In the genomic region with DNA sequence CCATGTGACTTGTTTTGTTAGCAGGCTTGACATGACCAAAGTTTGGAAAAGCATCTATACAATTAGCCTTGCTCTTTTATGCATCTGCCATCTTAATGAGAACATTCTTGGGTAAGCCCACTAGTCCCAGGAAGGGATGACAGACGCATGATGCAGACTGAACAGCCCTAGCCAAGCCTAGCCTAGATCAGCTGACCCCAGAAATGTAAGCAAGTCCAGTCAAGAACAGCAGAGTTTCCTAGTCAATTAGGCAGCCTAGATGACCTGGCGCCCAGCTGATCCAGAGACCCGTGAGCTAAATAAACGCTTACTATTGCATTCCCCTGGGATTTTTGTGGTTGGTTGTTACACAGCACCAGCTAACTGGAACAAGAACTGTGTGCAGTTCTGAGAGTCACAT, we compare ENCODE assay signal across 25 cellular contexts.
"Had no signal": no experiment of that assay in that cellular context is flagged by ENCODE, and none has a peak within 500 bp of the region (broad histone marks: within the 10 kb centered on the region; RNA-seq: fewer than 3 reads in every experiment).

No MANE protein-coding gene starts in this region.

- H3K4me2 ChIP-seq: KMS-11, SK-N-SH had no signal

- DNase-seq: activated CD4-positive, alpha-beta memory T cell treated with anti-CD3 and anti-CD28 coated beads for 36 hours; activated CD4-positive, alpha-beta T cell treated with anti-CD3 and anti-CD28 coated beads, Interleukin-2, amount 10 ng/mL, durations not matched to agents 7 days and 5 days; activated CD4-positive, CD25-positive, alpha-beta regulatory T cell; activated CD8-positive, alpha-beta memory T cell treated with anti-CD3 and anti-CD28 coated beads for 24 hours; activated T-cell treated with anti-CD3 and anti-CD28 coated beads, Interleukin-2, amount 50 U/mL, for 48 hours; aorta; body of pancreas; MM.1S; NCI-H1105; NCI-H1436; NCI-H1694 treated with DMSO at 0.1 percent for 48 hours; NCI-H2029 treated with DMSO at 0.1 percent for 48 hours; NCI-H345; NCI-H510A; NCI-H526 treated with DMSO at 0.1 percent for 48 hours; OCI-M1; Right ventricle myocardium superior; SJCRH30; SK-N-SH; T-helper 1 cell had no signal

- H3K27ac ChIP-seq: body of pancreas, cardiac muscle cell, KMS-11, RWPE1, SJCRH30, VCaP had no signal

- H3K27me3 ChIP-seq: body of pancreas, cardiac muscle cell, SJCRH30 had no signal

- H3K9me3 ChIP-seq: body of pancreas, SJCRH30, SK-N-SH had no signal

- H3K4me3 ChIP-seq: body of pancreas, cardiac muscle cell, SJCRH30 had no signal

- H3K36me3 ChIP-seq: cardiac muscle cell, SJCRH30 had no signal

- H3K9ac ChIP-seq: KMS-11, SK-N-SH had no signal

- H3K4me1 ChIP-seq: SJCRH30 had no signal

- ATAC-seq: body of pancreas, Panc1 had no signal
